8 cellular contexts compared by ENCODE assay signal in the genomic region with DNA sequence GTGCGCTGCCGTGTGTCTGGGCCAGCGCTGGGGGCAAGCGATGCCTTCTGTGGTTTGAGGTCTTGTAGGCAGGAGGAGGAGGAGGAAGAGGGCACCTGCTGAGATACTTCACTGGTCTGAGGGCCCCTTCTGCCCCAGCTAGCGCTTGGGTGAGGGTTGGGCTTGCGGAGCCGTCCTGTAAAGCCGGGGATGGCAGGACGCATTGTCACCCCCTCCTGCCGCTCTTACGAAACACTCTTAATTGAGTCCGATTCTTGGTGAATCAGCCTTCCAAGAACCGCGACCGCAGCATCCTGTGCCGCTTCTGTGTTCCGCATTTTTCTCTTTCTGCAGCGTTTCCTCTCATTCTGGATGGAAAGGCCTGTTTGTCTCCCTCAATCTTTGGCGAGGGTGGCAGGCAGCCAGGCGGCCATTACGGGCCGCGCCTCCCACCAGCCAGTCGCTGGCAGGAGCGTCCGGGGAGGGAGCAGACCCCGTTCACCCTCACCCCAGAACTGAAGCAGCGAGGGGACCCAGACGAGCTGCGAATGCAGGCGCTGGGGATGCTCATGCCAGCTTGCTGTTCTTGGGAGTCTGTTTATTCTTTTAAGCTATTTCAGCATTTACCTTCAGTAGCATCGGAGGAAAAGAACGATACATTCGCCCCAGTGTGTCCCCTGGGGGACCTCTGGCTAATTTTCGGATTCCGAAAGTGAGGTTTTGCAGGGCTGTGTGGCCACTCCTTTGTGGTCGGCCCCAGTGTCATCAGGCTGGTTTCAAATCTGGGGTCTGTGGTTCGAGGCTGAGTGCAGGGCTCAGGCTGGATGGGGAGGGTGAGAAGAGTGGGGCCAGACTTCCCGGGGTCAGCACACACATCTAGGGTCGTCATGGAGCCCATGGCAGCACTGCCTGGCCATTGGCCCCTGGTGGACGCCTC.
DNase-seq lines count a peak whose midpoint lies in the region; ATAC-seq and TF ChIP-seq lines count a peak whose summit lies in the region.

No MANE protein-coding gene starts in this region.

- peak; percentile 65 for DNase-seq in Jurkat, Clone E6-1 (ENCODE audit: low read depth, low spot score)
- DNase-seq in activated CD4-positive, alpha-beta T cell treated with anti-CD3 and anti-CD28 coated beads, Interleukin-2, amount 50 U/mL, for 4 hours, result peak; percentile 80 to 83
- DNase-seq in coronary artery (ENCODE audit: low spot score), result peak; percentile 93
- DNase-seq in stimulated activated CD8-positive, alpha-beta memory T cell treated with anti-CD3 and anti-CD28 coated beads, Interleukin-12 subunit alpha, Interleukin-12 subunit beta, amount 100 ng/mL, for 4 hours (ENCODE audit: low read depth), result peak; percentile 66
- no peak for DNase-seq in cortex of kidney (lab: John Stamatoyannopoulos, UW)
- DNase-seq in NCI-H1694 (lab: John Stamatoyannopoulos, UW), result no peak

- TF ChIP-seq CTCF in coronary artery (IDR thresholded peaks at IDR 0.05), result no peak

- WGBS in mesodermal cell (ENCODE audit: insufficient coverage in 2 of 2), 2 experiments, result 87 to 88% methylated on average over 38 to 40 of the region's 41 CpGs

- no peaks in the 10 kb centered on the region for H3K9me3 ChIP-seq in mesodermal cell (ENCODE audit: control insufficient read depth, low read length)

- H3K4me1 ChIP-seq in mesodermal cell (ENCODE audit: control insufficient read depth, insufficient read depth, low read length, poor library complexity, severe bottlenecking), result peaks cover 8% of the 10 kb centered on the region

- H3K27ac ChIP-seq in coronary artery (peak overlapping the region; percentile 74 to 80), mesodermal cell (ENCODE audit: low read depth, low read length, severe bottlenecking) (peak overlapping the region; percentile 36)

- peak; percentile 52 for ATAC-seq in GM19043 (IDR thresholded peaks at IDR 0.05; ENCODE audit: low read depth, unreplicated experiment)

- H3K4me3 ChIP-seq in Jurkat, Clone E6-1 (ENCODE audit: low read length), result peak overlapping the region; percentile 15
- H3K4me3 ChIP-seq in coronary artery (peak overlapping the region; percentile 64), mesodermal cell (ENCODE audit: extremely low read depth, insufficient read depth, low read length, poor library complexity, severe bottlenecking) (no peak overlapping the region)

- peaks cover 41% of the 10 kb centered on the region for H3K36me3 ChIP-seq in mesodermal cell (ENCODE audit: control insufficient read depth, insufficient read depth, low read length)

Comparison
In these comparisons a context has a peak if more than half of its experiments do, and no peak if none do; other contexts are left out.
1. DNase-seq: peak in Jurkat, Clone E6-1 (single experiment), activated CD4-positive, alpha-beta T cell treated with anti-CD3 and anti-CD28 coated beads, Interleukin-2, amount 50 U/mL, for 4 hours (2 of 2), coronary artery (single experiment) and stimulated activated CD8-positive, alpha-beta memory T cell treated with anti-CD3 and anti-CD28 coated beads, Interleukin-12 subunit alpha, Interleukin-12 subunit beta, amount 100 ng/mL, for 4 hours (single experiment); none in cortex of kidney (single experiment) and NCI-H1694 (single experiment).